Comparison of ENCODE assay signal across 10 cellular contexts in the genomic region with DNA sequence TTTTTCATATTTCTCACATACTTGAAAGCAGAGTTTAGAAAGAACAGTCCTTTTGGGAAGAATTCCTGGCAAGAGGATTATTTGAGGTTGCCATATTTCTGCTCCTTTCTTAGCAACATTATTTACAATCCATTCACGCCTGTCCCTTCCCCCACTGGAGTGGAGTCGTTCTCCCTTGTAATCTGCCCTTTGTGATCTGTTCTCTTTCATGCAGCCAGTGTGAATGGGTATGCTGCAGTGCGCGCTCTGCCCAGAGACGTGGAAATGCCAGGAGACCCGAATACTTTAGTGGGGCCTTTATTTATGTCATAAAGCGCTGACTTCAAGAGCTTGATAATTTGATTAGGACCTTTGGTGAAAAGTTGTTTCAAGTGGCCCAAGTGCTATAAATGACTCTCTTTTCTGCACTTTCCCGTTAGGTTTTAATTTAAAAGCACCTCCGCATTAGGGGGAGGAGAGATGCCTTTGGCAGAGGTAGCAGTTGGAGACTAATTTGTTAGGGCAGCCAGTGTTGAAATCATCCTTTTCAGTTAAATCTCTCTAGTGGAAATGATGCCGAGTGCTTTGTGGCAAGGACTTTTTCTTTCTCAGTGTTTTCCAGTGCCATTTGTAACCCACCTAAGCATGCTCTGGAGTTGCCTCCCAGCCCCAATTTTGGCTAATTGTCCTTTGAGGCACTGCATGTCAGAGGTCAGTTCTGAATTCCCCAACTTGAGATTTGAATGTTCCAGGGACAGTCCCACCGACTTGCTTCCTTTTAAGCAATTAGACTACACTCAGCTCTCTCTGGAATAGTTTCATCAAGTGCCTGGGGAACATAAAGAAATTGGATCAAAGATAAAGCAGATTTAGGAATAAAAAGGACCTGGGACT. TPM values are rescaled to one million over a fixed set of nuclear protein-coding genes. Genes with fewer than 3 reads are reported as not detected.
DNase-seq lines count a peak whose midpoint lies in the region; ATAC-seq, FAIRE-seq and TF ChIP-seq lines count a peak whose summit lies in the region.
"Had no signal": no experiment of that assay in that cellular context is flagged by ENCODE, and none has a peak within 500 bp of the region (broad histone marks: within the 10 kb centered on the region; RNA-seq: fewer than 3 reads in every experiment).

No MANE protein-coding gene starts in this region.

- TF ChIP-seq CTCF in right atrium auricular region (IDR thresholded peaks at IDR 0.05) (no peak), endothelial cell (IDR thresholded peaks at IDR 0.05; ENCODE audit: unreplicated experiment) (no peak), vagina (IDR thresholded peaks at IDR 0.05) (no peak)

- ATAC-seq in Right ventricle myocardium superior (ENCODE audit: poor library complexity), result peak; percentile 45
- ATAC-seq in natural killer cell treated with Interleukin-12 subunit alpha and Interleukin-12 subunit beta and Interleukin-15 and Interleukin-18, amount 100 ng/mL, for 72 hours, result no peak

- H3K4me1 Mint-ChIP-seq in endothelial cell (ENCODE audit: unreplicated experiment), result peaks cover 28% of the 10 kb centered on the region
- peaks cover 74 to 86% of the 10 kb centered on the region in 2 donors for H3K4me1 Mint-ChIP-seq in natural killer cell treated with Interleukin-12 subunit alpha and Interleukin-12 subunit beta and Interleukin-15 and Interleukin-18, amount 100 ng/mL, for 72 hours (ENCODE audit: low read depth in 2 of 2)

- no peak overlapping the region for H3K4me3 ChIP-seq in right atrium auricular region
- no peak overlapping the region for H3K4me3 ChIP-seq in vagina
- H3K4me3 ChIP-seq in small intestine (ENCODE audit: low read depth in 1 of 2, low read length in 2 of 2), result no peak overlapping the region

- DNase-seq in Right ventricle myocardium superior (no peak), right atrium auricular region (ENCODE audit: low spot score) (no peak), endothelial cell (ENCODE audit: low spot score) (no peak), vagina (ENCODE audit: extremely low spot score in 2 of 2) (no peak), small intestine (no peak), DMS153 (lab: John Stamatoyannopoulos, UW) (no peak)
- DNase-seq in natural killer cell treated with Interleukin-12 subunit alpha and Interleukin-12 subunit beta and Interleukin-15 and Interleukin-18, amount 100 ng/mL, for 72 hours (ENCODE audit: low spot score), result no peak
- no peak for DNase-seq in activated CD4-positive, CD25-positive, alpha-beta regulatory T cell treated with anti-CD3 and anti-CD28 coated beads, Interleukin-2, amount 50 U/mL, for 72 hours

- peak overlapping the region; percentile 20 for H3K27ac Mint-ChIP-seq in endothelial cell (ENCODE audit: unreplicated experiment)
- H3K27ac Mint-ChIP-seq in natural killer cell treated with Interleukin-12 subunit alpha and Interleukin-12 subunit beta and Interleukin-15 and Interleukin-18, amount 100 ng/mL, for 72 hours, result peak overlapping the region; percentile 89 to 94

- H3K36me3 Mint-ChIP-seq in endothelial cell (ENCODE audit: low read depth, unreplicated experiment), result no peaks in the 10 kb centered on the region
- peaks cover 6% of the 10 kb centered on the region for H3K36me3 Mint-ChIP-seq in natural killer cell treated with Interleukin-12 subunit alpha and Interleukin-12 subunit beta and Interleukin-15 and Interleukin-18, amount 100 ng/mL, for 72 hours

- no peaks in the 10 kb centered on the region for H3K9me3 Mint-ChIP-seq in endothelial cell (ENCODE audit: unreplicated experiment)
- no peaks in the 10 kb centered on the region for H3K9me3 Mint-ChIP-seq in natural killer cell treated with Interleukin-12 subunit alpha and Interleukin-12 subunit beta and Interleukin-15 and Interleukin-18, amount 100 ng/mL, for 72 hours

- no peak for FAIRE-seq in small intestine (lab: Jason Lieb, UNC)

- peaks cover 0 to 57% of the 10 kb centered on the region in 2 donors for H3K4me1 ChIP-seq in right atrium auricular region
- H3K4me1 ChIP-seq in vagina, result peaks cover 91% of the 10 kb centered on the region
- peaks cover 14 to 16% of the 10 kb centered on the region in 2 donors for H3K4me1 ChIP-seq in small intestine (ENCODE audit: control insufficient read depth in 2 of 2, insufficient read depth in 1 of 2, low read depth in 1 of 2, low read length in 1 of 2)

- H3K27me3 Mint-ChIP-seq in endothelial cell (ENCODE audit: unreplicated experiment), result peaks cover 2% of the 10 kb centered on the region
- H3K27me3 Mint-ChIP-seq in natural killer cell treated with Interleukin-12 subunit alpha and Interleukin-12 subunit beta and Interleukin-15 and Interleukin-18, amount 100 ng/mL, for 72 hours, result no peaks in the 10 kb centered on the region

- H3K9me3 ChIP-seq in right atrium auricular region (no peaks in the 10 kb centered on the region), vagina (no peaks in the 10 kb centered on the region), small intestine (ENCODE audit: control insufficient read depth, low read depth) (no peaks in the 10 kb centered on the region)

- WGBS in small intestine, 3 donors, result 56 to 61% (median 57%) methylated on average over 11 of the region's 11 CpGs

- TF ChIP-seq POLR2A in vagina (IDR thresholded peaks at IDR 0.05), result no peak

- H3K27ac ChIP-seq in right atrium auricular region, result peak overlapping the region in 1 of 2 donors; percentile 56
- H3K27ac ChIP-seq in vagina, result peak overlapping the region; percentile 20
- H3K27ac ChIP-seq in small intestine (ENCODE audit: low read depth in 1 of 2, low read length in 1 of 2), result peak overlapping the region in 1 of 2 donors; percentile 71

- intact Hi-C loops in Right ventricle myocardium superior (cut with DNase I), result no loop called here
- intact Hi-C loops in vagina (cut with DNase I), result no loop called here

- H3K27me3 ChIP-seq in right atrium auricular region, result no peaks in the 10 kb centered on the region
- no peaks in the 10 kb centered on the region for H3K27me3 ChIP-seq in vagina
- H3K27me3 ChIP-seq in small intestine (ENCODE audit: control insufficient read depth in 2 of 2, insufficient read depth in 2 of 2, low read length in 2 of 2), result no peaks in the 10 kb centered on the region

- no peaks in the 10 kb centered on the region for H3K36me3 ChIP-seq in right atrium auricular region
- H3K36me3 ChIP-seq in vagina, result no peaks in the 10 kb centered on the region
- H3K36me3 ChIP-seq in small intestine (ENCODE audit: control insufficient read depth in 2 of 2, insufficient read depth in 2 of 2, low read length in 2 of 2), result peaks cover 0 to 8% of the 10 kb centered on the region in 2 donors

- H3K4me3 Mint-ChIP-seq in endothelial cell (ENCODE audit: unreplicated experiment), result no peak overlapping the region
- peak overlapping the region; percentile 91 for H3K4me3 Mint-ChIP-seq in natural killer cell treated with Interleukin-12 subunit alpha and Interleukin-12 subunit beta and Interleukin-15 and Interleukin-18, amount 100 ng/mL, for 72 hours

RNA-seq across cellular contexts. Expression of gene PSMD6, which starts 52.5 kb away (rescaled TPM):
- total RNA-seq in Right ventricle myocardium superior, result 77.8 TPM
- 10 to 100 TPM; 48.2 to 74.5 TPM for total RNA-seq in right atrium auricular region
- total RNA-seq in endothelial cell (ENCODE audit: unreplicated experiment), result 87.0 TPM
- 10 to 100 TPM; 82.7 to 95.7 TPM for total RNA-seq in natural killer cell treated with Interleukin-12 subunit alpha and Interleukin-12 subunit beta and Interleukin-15 and Interleukin-18, amount 100 ng/mL, for 72 hours
- total RNA-seq in vagina, result 50.3 TPM
- polyA plus RNA-seq in small intestine, result 10 to 100 TPM; 51.4 to 65.2 (median 51.9) TPM

RNA-seq across cellular contexts. Expression of gene SCAANT1, which starts 58.6 kb away (rescaled TPM):
- total RNA-seq in Right ventricle myocardium superior, result not detected
- not detected for total RNA-seq in right atrium auricular region
- not detected for total RNA-seq in endothelial cell (ENCODE audit: unreplicated experiment)
- 1 to 10 TPM in 1 of 2 donors, not detected in 1; 2.6 TPM for total RNA-seq in natural killer cell treated with Interleukin-12 subunit alpha and Interleukin-12 subunit beta and Interleukin-15 and Interleukin-18, amount 100 ng/mL, for 72 hours
- total RNA-seq in vagina, result not detected
- not detected for polyA plus RNA-seq in small intestine
- total RNA-seq: kidney epithelial cell, RPMI7951 had no signal
